9 cellular contexts compared by ENCODE assay signal in the genomic region with DNA sequence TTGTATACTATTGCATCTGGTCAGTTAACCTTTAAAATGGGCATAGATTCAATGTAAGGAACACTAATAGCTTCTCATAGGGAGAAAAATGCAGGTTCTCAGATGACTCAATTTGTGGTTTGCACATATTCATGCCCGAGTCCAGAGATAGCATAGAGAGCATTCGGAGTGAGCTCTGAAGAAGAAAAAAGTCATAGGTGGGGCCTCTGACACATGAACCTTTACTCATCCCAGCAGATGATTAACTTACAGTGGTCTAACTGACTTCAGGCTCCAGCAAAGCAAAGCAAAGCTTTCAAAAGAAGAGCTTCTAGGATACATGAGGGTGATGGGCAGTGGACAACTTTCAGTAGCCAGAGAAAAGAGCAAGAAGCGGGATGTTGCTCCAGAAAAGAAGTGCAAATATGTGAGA. TPM values are rescaled to one million over a fixed set of nuclear protein-coding genes. Genes with fewer than 3 reads are reported as not detected.
DNase-seq lines count a peak whose midpoint lies in the region; ATAC-seq and TF ChIP-seq lines count a peak whose summit lies in the region.
"Had no signal": no experiment of that assay in that cellular context is flagged by ENCODE, and none has a peak within 500 bp of the region (broad histone marks: within the 10 kb centered on the region; RNA-seq: fewer than 3 reads in every experiment).

No MANE protein-coding gene starts in this region.

- no peaks in the 10 kb centered on the region for H3K27me3 ChIP-seq in osteoblast (ENCODE audit: insufficient read depth, low read length)

- H3K4me2 ChIP-seq in osteoblast (ENCODE audit: insufficient read depth, low read length) = peak overlapping the region; percentile 83

- no peaks in the 10 kb centered on the region for H3K9me3 ChIP-seq in osteoblast (ENCODE audit: low read depth, low read length)

- peak; percentile 57 for ATAC-seq in activated CD8-positive, alpha-beta memory T cell treated with anti-CD3 and anti-CD28 coated beads, Interleukin-2, amount 10 ng/mL, durations not matched to agents 7 days and 5 days
- peak; percentile 42 for ATAC-seq in HG03354 (IDR thresholded peaks at IDR 0.05; ENCODE audit: poor library complexity, severe bottlenecking, unreplicated experiment)
- ATAC-seq in activated naive CD4-positive, alpha-beta T cell treated with anti-CD3 and anti-CD28 coated beads, Interleukin-2, amount 50 U/mL, for 72 hours = peak; percentile 63 to 65

- H3K4me1 ChIP-seq in osteoblast (ENCODE audit: insufficient read depth, low read length) = peaks cover 19% of the 10 kb centered on the region

- CTCF ChIA-PET in activated CD8-positive, alpha-beta memory T cell treated with anti-CD3 and anti-CD28 coated beads, Interleukin-2, amount 10 ng/mL, durations not matched to agents 7 days and 5 days (lab: Charles Lee) = interaction anchor here (0.7 to 3.3 kb wide), 10 partner anchors 9 to 285 kb away, joined by 3 to 18 read pairs (median 3); no protein-coding TSS in a partner anchor

- H3K36me3 ChIP-seq in osteoblast (ENCODE audit: insufficient read depth, low read length) = no peaks in the 10 kb centered on the region

- H3K4me3 Mint-ChIP-seq in activated CD8-positive, alpha-beta memory T cell treated with anti-CD3 and anti-CD28 coated beads, Interleukin-2, amount 10 ng/mL, durations not matched to agents 7 days and 5 days = peak overlapping the region; percentile 23

- H3K27ac ChIP-seq in osteoblast (ENCODE audit: low read depth, low read length) = peak overlapping the region; percentile 65

- H2AFZ ChIP-seq in osteoblast (ENCODE audit: low read length) = no peak overlapping the region

- peak; percentile 60 for DNase-seq in activated CD8-positive, alpha-beta memory T cell treated with anti-CD3 and anti-CD28 coated beads, Interleukin-2, amount 10 ng/mL, durations not matched to agents 7 days and 5 days
- DNase-seq in activated CD8-positive, alpha-beta memory T cell treated with anti-CD3 and anti-CD28 coated beads for 24 hours = no peak
- no peak for DNase-seq in activated naive CD4-positive, alpha-beta T cell treated with anti-CD3 and anti-CD28 coated beads, Interleukin-2, amount 50 U/mL, for 72 hours (ENCODE audit: low spot score in 2 of 2)
- DNase-seq in osteoblast (ENCODE audit: insufficient read length, low spot score, missing footprints) (no peak), activated gamma-delta T cell treated with Interleukin-2 at 50 U/mL for 16 hours (no peak), cerebellar nuclear complex (lab: John Stamatoyannopoulos, UW) (no peak), NCI-H1417 (lab: John Stamatoyannopoulos, UW) (no peak)
- DNase-seq: NCI-H526 treated with DMSO at 0.1 percent for 48 hours had no signal

- H4K20me1 ChIP-seq in osteoblast (ENCODE audit: insufficient read depth, low read length) = no peaks in the 10 kb centered on the region

- H3K79me2 ChIP-seq in osteoblast (ENCODE audit: insufficient read depth, low read length) = no peaks in the 10 kb centered on the region

- H3K4me3 ChIP-seq in osteoblast (ENCODE audit: insufficient read depth, low read length) = no peak overlapping the region

- no peaks in the 10 kb centered on the region for H3K9me3 Mint-ChIP-seq in activated CD8-positive, alpha-beta memory T cell treated with anti-CD3 and anti-CD28 coated beads, Interleukin-2, amount 10 ng/mL, durations not matched to agents 7 days and 5 days (ENCODE audit: low read depth)
- no peaks in the 10 kb centered on the region for H3K9me3 Mint-ChIP-seq in activated naive CD4-positive, alpha-beta T cell treated with anti-CD3 and anti-CD28 coated beads, Interleukin-2, amount 50 U/mL, for 72 hours

- H3K27ac Mint-ChIP-seq in activated CD8-positive, alpha-beta memory T cell treated with anti-CD3 and anti-CD28 coated beads, Interleukin-2, amount 10 ng/mL, durations not matched to agents 7 days and 5 days = peak overlapping the region; percentile 85
- peak overlapping the region in 1 of 2 donors; percentile 95 for H3K27ac Mint-ChIP-seq in activated naive CD4-positive, alpha-beta T cell treated with anti-CD3 and anti-CD28 coated beads, Interleukin-2, amount 50 U/mL, for 72 hours

- H3K36me3 Mint-ChIP-seq in activated CD8-positive, alpha-beta memory T cell treated with anti-CD3 and anti-CD28 coated beads, Interleukin-2, amount 10 ng/mL, durations not matched to agents 7 days and 5 days = no peaks in the 10 kb centered on the region
- peaks cover 0 to 3% of the 10 kb centered on the region in 2 donors for H3K36me3 Mint-ChIP-seq in activated naive CD4-positive, alpha-beta T cell treated with anti-CD3 and anti-CD28 coated beads, Interleukin-2, amount 50 U/mL, for 72 hours

- TF ChIP-seq CTCF in osteoblast (IDR thresholded peaks at IDR 0.05; ENCODE audit: extremely low read depth, low read depth, low read length) = no peak

- no peaks in the 10 kb centered on the region for H3K27me3 Mint-ChIP-seq in activated CD8-positive, alpha-beta memory T cell treated with anti-CD3 and anti-CD28 coated beads, Interleukin-2, amount 10 ng/mL, durations not matched to agents 7 days and 5 days

- peaks cover 72% of the 10 kb centered on the region for H3K4me1 Mint-ChIP-seq in activated CD8-positive, alpha-beta memory T cell treated with anti-CD3 and anti-CD28 coated beads, Interleukin-2, amount 10 ng/mL, durations not matched to agents 7 days and 5 days

RNA-seq across cellular contexts. Expression of gene BTN3A2, which starts 55.3 kb away (rescaled TPM):
- total RNA-seq in activated CD8-positive, alpha-beta memory T cell treated with anti-CD3 and anti-CD28 coated beads, Interleukin-2, amount 10 ng/mL, durations not matched to agents 7 days and 5 days = 10 to 100 TPM; 57.4 to 60.1 TPM
- total RNA-seq in activated naive CD4-positive, alpha-beta T cell treated with anti-CD3 and anti-CD28 coated beads, Interleukin-2, amount 50 U/mL, for 72 hours = 100 to 1,000 TPM in 1 of 2 donors, 10 to 100 TPM in 1; 78.2 to 121 TPM
- total RNA-seq in osteoblast = 24.2 and 25.0 TPM in 2 replicates
